In the genomic region with DNA sequence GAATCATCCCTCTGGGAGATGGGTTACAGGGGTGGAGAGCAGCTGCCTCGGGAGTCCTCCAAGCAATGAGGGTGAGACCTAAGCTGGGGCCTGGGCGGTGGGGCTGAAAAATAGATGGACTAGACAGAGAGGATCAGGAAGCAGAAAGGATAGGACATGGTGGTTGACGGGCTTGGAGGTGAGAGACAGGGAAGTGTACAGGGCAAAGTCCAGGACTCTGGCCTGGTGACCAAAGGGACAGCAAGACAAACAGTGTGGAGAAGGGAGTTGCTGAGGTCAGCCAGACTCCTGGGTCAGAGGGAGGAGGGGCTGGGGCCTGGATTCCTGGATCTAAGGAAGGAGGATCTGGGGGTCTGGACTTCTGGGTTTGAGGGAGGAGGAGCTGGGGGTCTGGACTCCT, we compare ENCODE assay signal across 1 cellular context.
TF ChIP-seq lines count a peak whose summit lies in the region.

No MANE protein-coding gene starts in this region.

TF ChIP-seq in HepG2, 621 proteins besides CTCF, POLR2A, EP300 and RAD21 (continued from another document and continues in another):
- TF ChIP-seq KDM6A (CRISPR knock-in tag; IDR thresholded peaks at IDR 0.05; ENCODE audit: low read depth): peak; percentile 87
- TF ChIP-seq, protein P1, sequence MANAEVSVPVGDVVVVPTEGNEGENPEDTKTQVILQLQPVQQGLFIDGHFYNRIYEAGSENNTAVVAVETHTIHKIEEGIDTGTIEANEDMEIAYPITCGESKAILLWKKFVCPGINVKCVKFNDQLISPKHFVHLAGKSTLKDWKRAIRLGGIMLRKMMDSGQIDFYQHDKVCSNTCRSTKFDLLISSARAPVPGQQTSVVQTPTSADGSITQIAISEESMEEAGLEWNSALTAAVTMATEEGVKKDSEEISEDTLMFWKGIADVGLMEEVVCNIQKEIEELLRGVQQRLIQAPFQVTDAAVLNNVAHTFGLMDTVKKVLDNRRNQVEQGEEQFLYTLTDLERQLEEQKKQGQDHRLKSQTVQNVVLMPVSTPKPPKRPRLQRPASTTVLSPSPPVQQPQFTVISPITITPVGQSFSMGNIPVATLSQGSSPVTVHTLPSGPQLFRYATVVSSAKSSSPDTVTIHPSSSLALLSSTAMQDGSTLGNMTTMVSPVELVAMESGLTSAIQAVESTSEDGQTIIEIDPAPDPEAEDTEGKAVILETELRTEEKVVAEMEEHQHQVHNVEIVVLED (CRISPR knock-in tag; IDR thresholded peaks at IDR 0.05; ENCODE audit: borderline replicate concordance): no peak; the same call in 1 of the 2 replicates
- no peak for TF ChIP-seq ZSCAN9 (CRISPR knock-in tag; IDR thresholded peaks at IDR 0.05; ENCODE audit: borderline replicate concordance)
- TF ChIP-seq NR2C2 (CRISPR knock-in tag; IDR thresholded peaks at IDR 0.05; ENCODE audit: borderline replicate concordance): peak; percentile 80
- TF ChIP-seq ZNF556 (CRISPR knock-in tag; IDR thresholded peaks at IDR 0.05; ENCODE audit: borderline replicate concordance): 0 out of 2 replicates have a peak, but pooled peaks have one; percentile 67
- TF ChIP-seq HOXA7 (CRISPR knock-in tag; IDR thresholded peaks at IDR 0.05): no peak
- no peak for TF ChIP-seq RBM22 (optimal IDR thresholded peaks at IDR 0.05; ENCODE audit: low read length)
- 0 out of 2 replicates have a peak, but pooled peaks have one; percentile 49 for TF ChIP-seq ZSCAN25 (CRISPR knock-in tag; IDR thresholded peaks at IDR 0.05)
- TF ChIP-seq, protein P2, sequence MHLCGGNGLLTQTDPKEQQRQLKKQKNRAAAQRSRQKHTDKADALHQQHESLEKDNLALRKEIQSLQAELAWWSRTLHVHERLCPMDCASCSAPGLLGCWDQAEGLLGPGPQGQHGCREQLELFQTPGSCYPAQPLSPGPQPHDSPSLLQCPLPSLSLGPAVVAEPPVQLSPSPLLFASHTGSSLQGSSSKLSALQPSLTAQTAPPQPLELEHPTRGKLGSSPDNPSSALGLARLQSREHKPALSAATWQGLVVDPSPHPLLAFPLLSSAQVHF (CRISPR knock-in tag; IDR thresholded peaks at IDR 0.05): no peak
- no peak for TF ChIP-seq SCMH1 (CRISPR knock-in tag; IDR thresholded peaks at IDR 0.05; ENCODE audit: borderline replicate concordance)
- TF ChIP-seq, protein P3, sequence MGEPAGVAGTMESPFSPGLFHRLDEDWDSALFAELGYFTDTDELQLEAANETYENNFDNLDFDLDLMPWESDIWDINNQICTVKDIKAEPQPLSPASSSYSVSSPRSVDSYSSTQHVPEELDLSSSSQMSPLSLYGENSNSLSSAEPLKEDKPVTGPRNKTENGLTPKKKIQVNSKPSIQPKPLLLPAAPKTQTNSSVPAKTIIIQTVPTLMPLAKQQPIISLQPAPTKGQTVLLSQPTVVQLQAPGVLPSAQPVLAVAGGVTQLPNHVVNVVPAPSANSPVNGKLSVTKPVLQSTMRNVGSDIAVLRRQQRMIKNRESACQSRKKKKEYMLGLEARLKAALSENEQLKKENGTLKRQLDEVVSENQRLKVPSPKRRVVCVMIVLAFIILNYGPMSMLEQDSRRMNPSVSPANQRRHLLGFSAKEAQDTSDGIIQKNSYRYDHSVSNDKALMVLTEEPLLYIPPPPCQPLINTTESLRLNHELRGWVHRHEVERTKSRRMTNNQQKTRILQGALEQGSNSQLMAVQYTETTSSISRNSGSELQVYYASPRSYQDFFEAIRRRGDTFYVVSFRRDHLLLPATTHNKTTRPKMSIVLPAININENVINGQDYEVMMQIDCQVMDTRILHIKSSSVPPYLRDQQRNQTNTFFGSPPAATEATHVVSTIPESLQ (CRISPR knock-in tag; conservative IDR thresholded peaks at IDR 0.05): no peak
- no peak for TF ChIP-seq DPF2 (CRISPR knock-in tag; IDR thresholded peaks at IDR 0.05; ENCODE audit: borderline replicate concordance, low read depth)
- TF ChIP-seq, protein P4, sequence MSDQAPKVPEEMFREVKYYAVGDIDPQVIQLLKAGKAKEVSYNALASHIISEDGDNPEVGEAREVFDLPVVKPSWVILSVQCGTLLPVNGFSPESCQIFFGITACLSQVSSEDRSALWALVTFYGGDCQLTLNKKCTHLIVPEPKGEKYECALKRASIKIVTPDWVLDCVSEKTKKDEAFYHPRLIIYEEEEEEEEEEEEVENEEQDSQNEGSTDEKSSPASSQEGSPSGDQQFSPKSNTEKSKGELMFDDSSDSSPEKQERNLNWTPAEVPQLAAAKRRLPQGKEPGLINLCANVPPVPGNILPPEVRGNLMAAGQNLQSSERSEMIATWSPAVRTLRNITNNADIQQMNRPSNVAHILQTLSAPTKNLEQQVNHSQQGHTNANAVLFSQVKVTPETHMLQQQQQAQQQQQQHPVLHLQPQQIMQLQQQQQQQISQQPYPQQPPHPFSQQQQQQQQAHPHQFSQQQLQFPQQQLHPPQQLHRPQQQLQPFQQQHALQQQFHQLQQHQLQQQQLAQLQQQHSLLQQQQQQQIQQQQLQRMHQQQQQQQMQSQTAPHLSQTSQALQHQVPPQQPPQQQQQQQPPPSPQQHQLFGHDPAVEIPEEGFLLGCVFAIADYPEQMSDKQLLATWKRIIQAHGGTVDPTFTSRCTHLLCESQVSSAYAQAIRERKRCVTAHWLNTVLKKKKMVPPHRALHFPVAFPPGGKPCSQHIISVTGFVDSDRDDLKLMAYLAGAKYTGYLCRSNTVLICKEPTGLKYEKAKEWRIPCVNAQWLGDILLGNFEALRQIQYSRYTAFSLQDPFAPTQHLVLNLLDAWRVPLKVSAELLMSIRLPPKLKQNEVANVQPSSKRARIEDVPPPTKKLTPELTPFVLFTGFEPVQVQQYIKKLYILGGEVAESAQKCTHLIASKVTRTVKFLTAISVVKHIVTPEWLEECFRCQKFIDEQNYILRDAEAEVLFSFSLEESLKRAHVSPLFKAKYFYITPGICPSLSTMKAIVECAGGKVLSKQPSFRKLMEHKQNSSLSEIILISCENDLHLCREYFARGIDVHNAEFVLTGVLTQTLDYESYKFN (CRISPR knock-in tag; conservative IDR thresholded peaks at IDR 0.05): peak; percentile 94
- TF ChIP-seq ZNF816 (CRISPR knock-in tag; IDR thresholded peaks at IDR 0.05; ENCODE audit: borderline replicate concordance): no peak
- no peak for TF ChIP-seq TAF15 (IDR thresholded peaks at IDR 0.05; ENCODE audit: low read depth, low read length, poor library complexity, severe bottlenecking)
- peak; percentile 60; the same call in 1 of the 3 replicates for TF ChIP-seq MXI1 (IDR thresholded peaks at IDR 0.05; ENCODE audit: borderline replicate concordance, low read depth, low read length)
- TF ChIP-seq, protein P5, sequence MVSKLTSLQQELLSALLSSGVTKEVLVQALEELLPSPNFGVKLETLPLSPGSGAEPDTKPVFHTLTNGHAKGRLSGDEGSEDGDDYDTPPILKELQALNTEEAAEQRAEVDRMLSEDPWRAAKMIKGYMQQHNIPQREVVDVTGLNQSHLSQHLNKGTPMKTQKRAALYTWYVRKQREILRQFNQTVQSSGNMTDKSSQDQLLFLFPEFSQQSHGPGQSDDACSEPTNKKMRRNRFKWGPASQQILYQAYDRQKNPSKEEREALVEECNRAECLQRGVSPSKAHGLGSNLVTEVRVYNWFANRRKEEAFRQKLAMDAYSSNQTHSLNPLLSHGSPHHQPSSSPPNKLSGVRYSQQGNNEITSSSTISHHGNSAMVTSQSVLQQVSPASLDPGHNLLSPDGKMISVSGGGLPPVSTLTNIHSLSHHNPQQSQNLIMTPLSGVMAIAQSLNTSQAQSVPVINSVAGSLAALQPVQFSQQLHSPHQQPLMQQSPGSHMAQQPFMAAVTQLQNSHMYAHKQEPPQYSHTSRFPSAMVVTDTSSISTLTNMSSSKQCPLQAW (CRISPR knock-in tag; IDR thresholded peaks at IDR 0.05): 0 out of 2 replicates have a peak, but pooled peaks have one; percentile 34
- peak; percentile 70 for TF ChIP-seq MED1 (CRISPR knock-in tag; IDR thresholded peaks at IDR 0.05)
- TF ChIP-seq, protein P6, sequence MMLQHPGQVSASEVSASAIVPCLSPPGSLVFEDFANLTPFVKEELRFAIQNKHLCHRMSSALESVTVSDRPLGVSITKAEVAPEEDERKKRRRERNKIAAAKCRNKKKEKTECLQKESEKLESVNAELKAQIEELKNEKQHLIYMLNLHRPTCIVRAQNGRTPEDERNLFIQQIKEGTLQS (CRISPR knock-in tag; IDR thresholded peaks at IDR 0.05): no peak
- TF ChIP-seq KLF16 (CRISPR knock-in tag; IDR thresholded peaks at IDR 0.05): peak in 1 of 2 experiments; percentile 32; a peak in 1 of 4 replicates
- TF ChIP-seq BCL6 (CRISPR knock-in tag; IDR thresholded peaks at IDR 0.05): peak; percentile 56; the same call in 1 of the 2 replicates
- TF ChIP-seq SOX5 (CRISPR knock-in tag; IDR thresholded peaks at IDR 0.05; ENCODE audit: borderline replicate concordance): peak; percentile 55; the same call in 1 of the 2 replicates
- no peak for TF ChIP-seq STAG1 (CRISPR knock-in tag; IDR thresholded peaks at IDR 0.05)
- TF ChIP-seq, protein P7, sequence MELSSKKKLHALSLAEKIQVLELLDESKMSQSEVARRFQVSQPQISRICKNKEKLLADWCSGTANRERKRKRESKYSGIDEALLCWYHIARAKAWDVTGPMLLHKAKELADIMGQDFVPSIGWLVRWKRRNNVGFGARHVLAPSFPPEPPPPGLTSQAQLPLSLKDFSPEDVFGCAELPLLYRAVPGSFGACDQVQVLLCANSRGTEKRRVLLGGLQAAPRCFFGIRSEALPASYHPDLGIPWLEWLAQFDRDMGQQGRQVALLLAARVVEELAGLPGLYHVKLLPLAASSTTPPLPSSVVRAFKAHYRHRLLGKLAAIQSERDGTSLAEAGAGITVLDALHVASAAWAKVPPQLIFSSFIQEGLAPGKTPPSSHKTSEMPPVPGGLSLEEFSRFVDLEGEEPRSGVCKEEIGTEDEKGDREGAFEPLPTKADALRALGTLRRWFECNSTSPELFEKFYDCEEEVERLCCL (CRISPR knock-in tag; IDR thresholded peaks at IDR 0.05; ENCODE audit: borderline replicate concordance): no peak
- TF ChIP-seq, protein P8, sequence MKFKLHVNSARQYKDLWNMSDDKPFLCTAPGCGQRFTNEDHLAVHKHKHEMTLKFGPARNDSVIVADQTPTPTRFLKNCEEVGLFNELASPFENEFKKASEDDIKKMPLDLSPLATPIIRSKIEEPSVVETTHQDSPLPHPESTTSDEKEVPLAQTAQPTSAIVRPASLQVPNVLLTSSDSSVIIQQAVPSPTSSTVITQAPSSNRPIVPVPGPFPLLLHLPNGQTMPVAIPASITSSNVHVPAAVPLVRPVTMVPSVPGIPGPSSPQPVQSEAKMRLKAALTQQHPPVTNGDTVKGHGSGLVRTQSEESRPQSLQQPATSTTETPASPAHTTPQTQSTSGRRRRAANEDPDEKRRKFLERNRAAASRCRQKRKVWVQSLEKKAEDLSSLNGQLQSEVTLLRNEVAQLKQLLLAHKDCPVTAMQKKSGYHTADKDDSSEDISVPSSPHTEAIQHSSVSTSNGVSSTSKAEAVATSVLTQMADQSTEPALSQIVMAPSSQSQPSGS (CRISPR knock-in tag; IDR thresholded peaks at IDR 0.05): peak; percentile 50; the same call in 1 of the 2 replicates
- TF ChIP-seq ZNF317 (CRISPR knock-in tag; IDR thresholded peaks at IDR 0.05): no peak
- no peak for TF ChIP-seq NFKB2 (CRISPR knock-in tag; IDR thresholded peaks at IDR 0.05; ENCODE audit: borderline replicate concordance)
- no peak for TF ChIP-seq ZNF558 (CRISPR knock-in tag; IDR thresholded peaks at IDR 0.05; ENCODE audit: borderline replicate concordance)
- TF ChIP-seq ZNF263 (CRISPR knock-in tag; IDR thresholded peaks at IDR 0.05): peak; percentile 65
- TF ChIP-seq ZNF30 (CRISPR knock-in tag; IDR thresholded peaks at IDR 0.05): no peak
- no peak for TF ChIP-seq NBN (conservative IDR thresholded peaks at IDR 0.05)
- no peak for TF ChIP-seq SIX4 (CRISPR knock-in tag; IDR thresholded peaks at IDR 0.05)
- TF ChIP-seq HOXA3 (CRISPR knock-in tag; IDR thresholded peaks at IDR 0.05): peak; percentile 78; the same call in 1 of the 2 replicates
- TF ChIP-seq, protein P9, sequence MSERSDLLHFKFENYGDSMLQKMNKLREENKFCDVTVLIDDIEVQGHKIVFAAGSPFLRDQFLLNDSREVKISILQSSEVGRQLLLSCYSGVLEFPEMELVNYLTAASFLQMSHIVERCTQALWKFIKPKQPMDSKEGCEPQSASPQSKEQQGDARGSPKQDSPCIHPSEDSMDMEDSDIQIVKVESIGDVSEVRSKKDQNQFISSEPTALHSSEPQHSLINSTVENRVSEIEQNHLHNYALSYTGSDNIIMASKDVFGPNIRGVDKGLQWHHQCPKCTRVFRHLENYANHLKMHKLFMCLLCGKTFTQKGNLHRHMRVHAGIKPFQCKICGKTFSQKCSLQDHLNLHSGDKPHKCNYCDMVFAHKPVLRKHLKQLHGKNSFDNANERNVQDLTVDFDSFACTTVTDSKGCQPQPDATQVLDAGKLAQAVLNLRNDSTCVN (CRISPR knock-in tag; IDR thresholded peaks at IDR 0.05; ENCODE audit: borderline replicate concordance): peak; percentile 28; the same call in 1 of the 2 replicates
- TF ChIP-seq ZFX (CRISPR knock-in tag; IDR thresholded peaks at IDR 0.05; ENCODE audit: low read depth): peak; percentile 64
- TF ChIP-seq GATAD1 (CRISPR knock-in tag; IDR thresholded peaks at IDR 0.05): peak; percentile 32; the same call in 1 of the 2 replicates
- TF ChIP-seq ZNF530 (CRISPR knock-in tag; IDR thresholded peaks at IDR 0.05; ENCODE audit: low read depth): no peak
- TF ChIP-seq ZNF12 (CRISPR knock-in tag; IDR thresholded peaks at IDR 0.05): no peak
- TF ChIP-seq ZNF510 (CRISPR knock-in tag; IDR thresholded peaks at IDR 0.05; ENCODE audit: low read depth): 0 out of 2 replicates have a peak, but pooled peaks have one; percentile 29
- TF ChIP-seq ZNF619 (CRISPR knock-in tag; IDR thresholded peaks at IDR 0.05): no peak; the same call in 1 of the 2 replicates
- TF ChIP-seq, protein P10, sequence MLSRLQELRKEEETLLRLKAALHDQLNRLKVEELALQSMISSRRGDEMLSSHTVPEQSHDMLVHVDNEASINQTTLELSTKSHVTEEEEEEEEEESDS (CRISPR knock-in tag; IDR thresholded peaks at IDR 0.05; ENCODE audit: borderline replicate concordance): no peak
- TF ChIP-seq, protein P11, sequence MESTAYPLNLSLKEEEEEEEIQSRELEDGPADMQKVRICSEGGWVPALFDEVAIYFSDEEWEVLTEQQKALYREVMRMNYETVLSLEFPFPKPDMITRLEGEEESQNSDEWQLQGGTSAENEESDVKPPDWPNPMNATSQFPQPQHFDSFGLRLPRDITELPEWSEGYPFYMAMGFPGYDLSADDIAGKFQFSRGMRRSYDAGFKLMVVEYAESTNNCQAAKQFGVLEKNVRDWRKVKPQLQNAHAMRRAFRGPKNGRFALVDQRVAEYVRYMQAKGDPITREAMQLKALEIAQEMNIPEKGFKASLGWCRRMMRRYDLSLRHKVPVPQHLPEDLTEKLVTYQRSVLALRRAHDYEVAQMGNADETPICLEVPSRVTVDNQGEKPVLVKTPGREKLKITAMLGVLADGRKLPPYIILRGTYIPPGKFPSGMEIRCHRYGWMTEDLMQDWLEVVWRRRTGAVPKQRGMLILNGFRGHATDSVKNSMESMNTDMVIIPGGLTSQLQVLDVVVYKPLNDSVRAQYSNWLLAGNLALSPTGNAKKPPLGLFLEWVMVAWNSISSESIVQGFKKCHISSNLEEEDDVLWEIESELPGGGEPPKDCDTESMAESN (CRISPR knock-in tag; conservative IDR thresholded peaks at IDR 0.05): 0 out of 2 replicates have a peak, but pooled peaks have one; percentile 43
- no peak for TF ChIP-seq ZNF766 (CRISPR knock-in tag; IDR thresholded peaks at IDR 0.05; ENCODE audit: borderline replicate concordance)
- 0 out of 2 replicates have a peak, but pooled peaks have one; percentile 39 for TF ChIP-seq ZNF598 (CRISPR knock-in tag; IDR thresholded peaks at IDR 0.05; ENCODE audit: borderline replicate concordance)
- TF ChIP-seq ZEB1 (IDR thresholded peaks at IDR 0.05; ENCODE audit: insufficient replicate concordance, low read depth): no peak
- no peak for TF ChIP-seq JUNB (CRISPR knock-in tag; IDR thresholded peaks at IDR 0.05; ENCODE audit: borderline replicate concordance)
- no peak for TF ChIP-seq CBX2 (IDR thresholded peaks at IDR 0.05; ENCODE audit: low read depth, low read length)
- TF ChIP-seq CBX2 (CRISPR knock-in tag; IDR thresholded peaks at IDR 0.05; ENCODE audit: low read depth): no peak
